ENCODE assay signal across 15 cellular contexts in genomic region chr7:7732566-7733290, GRCh38. TPM values are rescaled to one million over a fixed set of nuclear protein-coding genes. Genes with fewer than 3 reads are reported as not detected.
DNase-seq lines count a peak whose midpoint lies in the region; ATAC-seq and TF ChIP-seq lines count a peak whose summit lies in the region.
"Had no signal": no experiment of that assay in that cellular context is flagged by ENCODE, and none has a peak within 500 bp of the region (broad histone marks: within the 10 kb centered on the region; RNA-seq: fewer than 3 reads in every experiment).

No MANE protein-coding gene starts in this region.

- no peak overlapping the region for H3K4me3 ChIP-seq in fibroblast of the aortic adventitia (ENCODE audit: low read depth, low read length)
- H3K4me3 ChIP-seq: HAP-1 had no signal

- H3K27me3 Mint-ChIP-seq in activated T-helper 17 cell treated with anti-CD3 and anti-CD28 coated beads, Interleukin-2, amount 50 U/mL, for 72 hours: no peaks in the 10 kb centered on the region
- H3K27me3 Mint-ChIP-seq: dendritic cell treated with granulocyte-macrophage colony-stimulating factor and Interleukin-4, amounts not matched to agents 40 ng/mL and 50 ng/mL, for 4 days; naive thymus-derived CD4-positive, alpha-beta T cell had no signal

- no peak for ATAC-seq in GM21528 (IDR thresholded peaks at IDR 0.05; ENCODE audit: low FRiP score, unreplicated experiment)
- no peak for ATAC-seq in activated T-helper 17 cell treated with anti-CD3 and anti-CD28 coated beads, Interleukin-2, amount 50 U/mL, for 72 hours (replicated peaks)
- ATAC-seq: activated T-cell treated with anti-CD3 and anti-CD28 coated beads, Interleukin-2, amount 50 U/mL, for 4 hours; naive thymus-derived CD4-positive, alpha-beta T cell had no signal

- no peaks in the 10 kb centered on the region for H3K36me3 Mint-ChIP-seq in activated T-helper 17 cell treated with anti-CD3 and anti-CD28 coated beads, Interleukin-2, amount 50 U/mL, for 72 hours (ENCODE audit: low read depth)

- TF ChIP-seq CTCF in fibroblast of the aortic adventitia (IDR thresholded peaks at IDR 0.05; ENCODE audit: insufficient read depth, low read length) (no peak), GM13977 (IDR thresholded peaks at IDR 0.05; ENCODE audit: extremely low read depth, insufficient read depth, missing control alignments) (no peak)

- H3K4me1 Mint-ChIP-seq in activated T-helper 17 cell treated with anti-CD3 and anti-CD28 coated beads, Interleukin-2, amount 50 U/mL, for 72 hours: no peaks in the 10 kb centered on the region

- no peak overlapping the region for H3K4me3 Mint-ChIP-seq in activated T-helper 17 cell treated with anti-CD3 and anti-CD28 coated beads, Interleukin-2, amount 50 U/mL, for 72 hours
- H3K4me3 Mint-ChIP-seq: activated T-cell treated with anti-CD3 and anti-CD28 coated beads, Interleukin-2, amount 50 U/mL, for 4 hours; dendritic cell treated with granulocyte-macrophage colony-stimulating factor and Interleukin-4, amounts not matched to agents 40 ng/mL and 50 ng/mL, for 4 days; naive thymus-derived CD4-positive, alpha-beta T cell had no signal

- no peak overlapping the region for H3K27ac Mint-ChIP-seq in activated T-helper 17 cell treated with anti-CD3 and anti-CD28 coated beads, Interleukin-2, amount 50 U/mL, for 72 hours
- H3K27ac Mint-ChIP-seq: dendritic cell treated with granulocyte-macrophage colony-stimulating factor and Interleukin-4, amounts not matched to agents 40 ng/mL and 50 ng/mL, for 4 days had no signal

- in situ Hi-C loops in SK-MEL-5 (cut with HindIII; ENCODE audit: low pct_unique_long_range_greater_than_20kb, low sequenced_read_pairs): no loop called here
- in situ Hi-C loops in GM13977 (cut with MboI; ENCODE audit: low pct_unique_long_range_greater_than_20kb, low sequenced_read_pairs, unreplicated experiment): no loop called here

- DNase-seq in GM04504 (ENCODE audit: low read depth): peak; percentile 70
- DNase-seq in SK-MEL-5 (ENCODE audit: low read depth, low spot score): peak; percentile 94
- DNase-seq in fibroblast of the aortic adventitia (ENCODE audit: low read depth): peak; percentile 61
- peak; percentile 54 for DNase-seq in stromal cell of bone marrow (ENCODE audit: low read depth)
- no peak for DNase-seq in GM13977 (ENCODE audit: low spot score)
- DNase-seq: activated T-cell treated with anti-CD3 and anti-CD28 coated beads, Interleukin-2, amount 50 U/mL, for 4 hours; Kasumi-1; naive thymus-derived CD4-positive, alpha-beta T cell; Right ventricle myocardium superior; stimulated activated CD4-positive, alpha-beta T cell treated with anti-CD3 and anti-CD28 coated beads, Interleukin-2, amount 100 ng/mL, for 48 hours; substantia nigra had no signal

- H3K9me3 Mint-ChIP-seq in activated T-helper 17 cell treated with anti-CD3 and anti-CD28 coated beads, Interleukin-2, amount 50 U/mL, for 72 hours: no peaks in the 10 kb centered on the region
- H3K9me3 Mint-ChIP-seq: activated T-cell treated with anti-CD3 and anti-CD28 coated beads, Interleukin-2, amount 50 U/mL, for 4 hours; dendritic cell treated with granulocyte-macrophage colony-stimulating factor and Interleukin-4, amounts not matched to agents 40 ng/mL and 50 ng/mL, for 4 days; naive thymus-derived CD4-positive, alpha-beta T cell had no signal

RNA-seq across cellular contexts. Expression of gene RPA3, which starts 14.3 kb away (rescaled TPM):
- 53.7 and 81.2 TPM in 2 replicates for total RNA-seq in SK-MEL-5 (2014; rRNA removed; shearing (Covaris generic))
- 34.6 and 57.4 TPM in 2 replicates for polyA plus RNA-seq in SK-MEL-5 (2015; cell fraction: cytosol; rRNA removed)
- polyA plus RNA-seq in SK-MEL-5 (2015; cell fraction: nucleus; rRNA removed): 49.6 and 60.3 TPM in 2 replicates
- 40.4 and 44.2 TPM in 2 replicates for total RNA-seq in fibroblast of the aortic adventitia (ENCODE audit: low replicate concordance)
- 100 to 1,000 TPM; 102 to 136 TPM for total RNA-seq in activated T-helper 17 cell treated with anti-CD3 and anti-CD28 coated beads, Interleukin-2, amount 50 U/mL, for 72 hours
